22 cellular contexts compared by ENCODE assay signal in genomic region chr1:213887842-213888241, GRCh38.
A peak's percentile ranks its signal among the peaks of the same experiment; 100 is the strongest.
DNase-seq lines count a peak whose midpoint lies in the region; ATAC-seq and TF ChIP-seq lines count a peak whose summit lies in the region.
"Had no signal": no experiment of that assay in that cellular context is flagged by ENCODE, and none has a peak within 500 bp of the region (broad histone marks: within the 10 kb centered on the region; RNA-seq: fewer than 3 reads in every experiment).

No MANE protein-coding gene starts in this region.

- no peaks in the 10 kb centered on the region for H3K9me3 Mint-ChIP-seq in activated T-helper 17 cell treated with anti-CD3 and anti-CD28 coated beads, Interleukin-2, amount 50 U/mL, for 72 hours
- H3K9me3 Mint-ChIP-seq: CD14-positive monocyte had no signal

- H3K4me1 Mint-ChIP-seq in activated T-helper 17 cell treated with anti-CD3 and anti-CD28 coated beads, Interleukin-2, amount 50 U/mL, for 72 hours = no peaks in the 10 kb centered on the region
- H3K4me1 Mint-ChIP-seq: B cell; CD14-positive monocyte; CD4-positive, alpha-beta memory T cell; CD4-positive, CD25-positive, alpha-beta regulatory T cell; CD8-positive, alpha-beta memory T cell had no signal

- DNase-seq in SK-N-DZ (ENCODE audit: low spot score) (peak; percentile 62), dermis blood vessel endothelial cell (no peak), AML-193 (lab: John Stamatoyannopoulos, UW) (no peak)
- DNase-seq: 8988T; ACHN; C1 segment of cervical spinal cord; CD4-positive, alpha-beta memory T cell; CD4-positive, CD25-positive, alpha-beta regulatory T cell; CD8-positive, alpha-beta memory T cell; COR-L47; DMS 273 treated with DMSO at 0.1 percent for 48 hours; DMS153; DMS53; DMS79; DND-41; EL; GDM1 had no signal

- no peaks in the 10 kb centered on the region for H3K27me3 Mint-ChIP-seq in activated T-helper 17 cell treated with anti-CD3 and anti-CD28 coated beads, Interleukin-2, amount 50 U/mL, for 72 hours
- H3K27me3 Mint-ChIP-seq: B cell; CD4-positive, alpha-beta memory T cell; CD4-positive, CD25-positive, alpha-beta regulatory T cell; CD8-positive, alpha-beta memory T cell had no signal

- no peak for ATAC-seq in SK-N-SH treated with all-trans-retinoic acid at 6 μM for 48 hours
- ATAC-seq in activated T-helper 17 cell treated with anti-CD3 and anti-CD28 coated beads, Interleukin-2, amount 50 U/mL, for 72 hours (replicated peaks) = no peak
- ATAC-seq: GM12878 had no signal

- no peaks in the 10 kb centered on the region for H3K36me3 Mint-ChIP-seq in activated T-helper 17 cell treated with anti-CD3 and anti-CD28 coated beads, Interleukin-2, amount 50 U/mL, for 72 hours (ENCODE audit: low read depth)
- H3K36me3 Mint-ChIP-seq: CD14-positive monocyte; CD4-positive, alpha-beta memory T cell; CD4-positive, CD25-positive, alpha-beta regulatory T cell; CD8-positive, alpha-beta memory T cell had no signal

- H3K4me3 Mint-ChIP-seq in activated T-helper 17 cell treated with anti-CD3 and anti-CD28 coated beads, Interleukin-2, amount 50 U/mL, for 72 hours = no peak overlapping the region
- H3K4me3 Mint-ChIP-seq: B cell; CD14-positive monocyte; CD4-positive, alpha-beta memory T cell; CD4-positive, CD25-positive, alpha-beta regulatory T cell; CD8-positive, alpha-beta memory T cell had no signal

- H3K27ac Mint-ChIP-seq in activated T-helper 17 cell treated with anti-CD3 and anti-CD28 coated beads, Interleukin-2, amount 50 U/mL, for 72 hours = no peak overlapping the region
- H3K27ac Mint-ChIP-seq: B cell; CD14-positive monocyte; CD4-positive, alpha-beta memory T cell; CD4-positive, CD25-positive, alpha-beta regulatory T cell; CD8-positive, alpha-beta memory T cell had no signal

TF ChIP-seq in SK-N-SH treated with all-trans-retinoic acid at 6 μM for 48 hours, 23 proteins besides CTCF, POLR2A, EP300 and RAD21:
- TF ChIP-seq BACH2 (CRISPR knock-in tag; IDR thresholded peaks at IDR 0.05; ENCODE audit: borderline replicate concordance) = no peak
- TF ChIP-seq ZC3H10 (CRISPR knock-in tag; IDR thresholded peaks at IDR 0.05) = no peak
- TF ChIP-seq ISL1 (CRISPR knock-in tag; IDR thresholded peaks at IDR 0.05) = no peak
- TF ChIP-seq RARB (CRISPR knock-in tag; IDR thresholded peaks at IDR 0.05) = no peak
- TF ChIP-seq TCF4 (CRISPR knock-in tag; IDR thresholded peaks at IDR 0.05; ENCODE audit: borderline replicate concordance) = peak; percentile 45; the same call in 1 of the 2 replicates
- no peak for TF ChIP-seq ZNF70 (CRISPR knock-in tag; IDR thresholded peaks at IDR 0.05)
- no peak for TF ChIP-seq ARNTL (CRISPR knock-in tag; IDR thresholded peaks at IDR 0.05; ENCODE audit: borderline replicate concordance, low read depth)
